In the genomic region with DNA sequence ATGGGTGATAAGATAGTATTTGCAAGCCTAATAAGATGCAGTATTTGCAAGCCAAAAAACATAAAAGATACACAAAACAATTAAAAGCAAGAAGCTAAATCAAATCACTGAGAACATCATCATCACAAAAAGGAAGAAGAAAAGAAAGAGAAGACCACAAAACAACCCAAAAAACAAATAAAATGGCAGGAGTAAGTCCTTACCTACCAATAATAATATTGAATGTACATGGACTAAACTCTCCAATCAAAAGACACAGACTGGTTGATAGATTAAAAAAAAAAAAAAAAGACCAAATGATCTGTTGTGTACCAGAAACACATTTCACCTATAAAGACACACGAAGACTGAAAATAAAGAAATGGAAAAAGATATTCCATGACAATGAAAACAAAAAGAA, we compare ENCODE assay signal across 16 cellular contexts. TPM values are rescaled to one million over a fixed set of nuclear protein-coding genes. Genes with fewer than 3 reads are reported as not detected.
DNase-seq lines count a peak whose midpoint lies in the region; ATAC-seq, FAIRE-seq and TF ChIP-seq lines count a peak whose summit lies in the region.
"Had no signal": no experiment of that assay in that cellular context is flagged by ENCODE, and none has a peak within 500 bp of the region (broad histone marks: within the 10 kb centered on the region; RNA-seq: fewer than 3 reads in every experiment).

No MANE protein-coding gene starts in this region.

- H3K4me1 ChIP-seq in OCI-LY7 (ENCODE audit: insufficient read depth, low read length, poor library complexity, severe bottlenecking): no peaks in the 10 kb centered on the region
- H3K4me1 ChIP-seq: BE2C, Caco-2 had no signal

- peaks cover 7% of the 10 kb centered on the region for H3K36me3 ChIP-seq in OCI-LY7 (ENCODE audit: insufficient read depth, low read length)

- H4K20me1 ChIP-seq in OCI-LY7 (ENCODE audit: insufficient read depth, low read length): no peaks in the 10 kb centered on the region

- no TSS peak for BruUV-seq in OCI-LY7 (replicated peaks; lab: Mats Ljungman, UMichigan)

- H3K27ac Mint-ChIP-seq in activated T-cell treated with anti-CD3 and anti-CD28 coated beads, Interleukin-2, amount 50 U/mL, for 72 hours: peak overlapping the region; percentile 80
- peak overlapping the region; percentile 16 to 70 (median 52) for H3K27ac Mint-ChIP-seq in naive B cell
- H3K27ac Mint-ChIP-seq: CD4-positive, CD25-positive, alpha-beta regulatory T cell had no signal

- peaks cover 23 to 38% of the 10 kb centered on the region in 2 donors for H3K36me3 Mint-ChIP-seq in activated T-cell treated with anti-CD3 and anti-CD28 coated beads, Interleukin-2, amount 50 U/mL, for 72 hours (ENCODE audit: insufficient read depth in 2 of 2)
- peaks cover 35 to 41% of the 10 kb centered on the region in 2 donors for H3K36me3 Mint-ChIP-seq in naive B cell

- no peak overlapping the region for H3K4me3 Mint-ChIP-seq in activated T-cell treated with anti-CD3 and anti-CD28 coated beads, Interleukin-2, amount 50 U/mL, for 72 hours
- no peak overlapping the region for H3K4me3 Mint-ChIP-seq in naive B cell
- H3K4me3 Mint-ChIP-seq: CD4-positive, CD25-positive, alpha-beta regulatory T cell had no signal

- no peak for TF ChIP-seq CTCF in OCI-LY7 (conservative IDR thresholded peaks at IDR 0.05; ENCODE audit: low read length)

- POLR2A ChIA-PET in OCI-LY7 (lab: Charles Lee): interaction anchor here (0.7 to 1.1 kb wide), 3 partner anchors 14 to 18 kb away, joined by 3 to 4 read pairs (median 4); no protein-coding TSS in a partner anchor

- H3K27ac ChIP-seq in OCI-LY7 (ENCODE audit: low read depth, low read length, poor library complexity, severe bottlenecking): no peak overlapping the region
- H3K27ac ChIP-seq: 22Rv1, KMS-11 had no signal

- intact Hi-C loops in OCI-LY7 (cut with micrococcal nuclease; ENCODE audit: unreplicated experiment): no loop called here

- H3K79me2 ChIP-seq in OCI-LY7 (ENCODE audit: insufficient read depth, low read depth, low read length): no peaks in the 10 kb centered on the region

- peaks cover 42% of the 10 kb centered on the region for H3K4me1 Mint-ChIP-seq in activated T-cell treated with anti-CD3 and anti-CD28 coated beads, Interleukin-2, amount 50 U/mL, for 72 hours (ENCODE audit: low read depth)
- peaks cover 36 to 48% (median 37%) of the 10 kb centered on the region in 3 donors for H3K4me1 Mint-ChIP-seq in naive B cell

- peak; percentile 60 for FAIRE-seq in endometrium (lab: Jason Lieb, UNC)
- FAIRE-seq: GM12892 had no signal

- CTCF ChIA-PET in OCI-LY7 (lab: Charles Lee; ENCODE audit: unreplicated experiment): no interaction called here

- H3K9me3 ChIP-seq in OCI-LY7 (ENCODE audit: low read length): peaks cover 8% of the 10 kb centered on the region; the same call in 1 of the 2 replicates
- H3K9me3 ChIP-seq: BE2C had no signal

- peaks cover 13% of the 10 kb centered on the region in 2 donors for H3K9me3 Mint-ChIP-seq in activated T-cell treated with anti-CD3 and anti-CD28 coated beads, Interleukin-2, amount 50 U/mL, for 72 hours
- H3K9me3 Mint-ChIP-seq in naive B cell: peaks cover 0 to 18% (median 3%) of the 10 kb centered on the region in 7 donors

- H3K4me2 ChIP-seq in OCI-LY7 (ENCODE audit: low read length): no peak overlapping the region
- H3K4me2 ChIP-seq: KMS-11 had no signal

- DNase-seq in activated T-cell treated with anti-CD3 and anti-CD28 coated beads, Interleukin-2, amount 50 U/mL, for 72 hours: no peak
- no peak for DNase-seq in activated T-cell treated with anti-CD3 and anti-CD28 coated beads, Interleukin-2, amount 50 U/mL, for 1 hour
- no peak for DNase-seq in naive B cell
- no peak for DNase-seq in OCI-LY7 (ENCODE audit: low spot score)
- DNase-seq: BE2C; C1 segment of cervical spinal cord; Caco-2; CD4-positive, CD25-positive, alpha-beta regulatory T cell; GOT3; H7 had no signal

- H2AFZ ChIP-seq in OCI-LY7 (ENCODE audit: low read length): no peak overlapping the region

- no peak for ATAC-seq in activated T-cell treated with anti-CD3 and anti-CD28 coated beads, Interleukin-2, amount 50 U/mL, for 72 hours (replicated peaks in 1 of 2)
- ATAC-seq in naive B cell (ENCODE audit: low read depth in 2 of 2): no peak
- no peak for ATAC-seq in GM18502 (IDR thresholded peaks at IDR 0.05; ENCODE audit: poor library complexity, unreplicated experiment)
- ATAC-seq in HG02870 (IDR thresholded peaks at IDR 0.05; ENCODE audit: unreplicated experiment): no peak

- no peaks in the 10 kb centered on the region for H3K27me3 Mint-ChIP-seq in activated T-cell treated with anti-CD3 and anti-CD28 coated beads, Interleukin-2, amount 50 U/mL, for 72 hours (ENCODE audit: low read depth)
- no peaks in the 10 kb centered on the region for H3K27me3 Mint-ChIP-seq in naive B cell
- H3K27me3 Mint-ChIP-seq: CD4-positive, CD25-positive, alpha-beta regulatory T cell had no signal

- no peak overlapping the region for H3K4me3 ChIP-seq in OCI-LY7 (ENCODE audit: low read depth, low read length, poor library complexity, severe bottlenecking)

- no peaks in the 10 kb centered on the region for H3K9me2 ChIP-seq in OCI-LY7 (ENCODE audit: insufficient read depth, low read length)

RNA-seq across cellular contexts. Expression of a gene that starts 37.7 kb away (rescaled TPM):
- 10 to 100 TPM; 46.9 to 53.6 TPM for total RNA-seq in activated T-cell treated with anti-CD3 and anti-CD28 coated beads, Interleukin-2, amount 50 U/mL, for 72 hours
- polyA plus RNA-seq in naive B cell (ENCODE audit: low read depth in 6 of 6): 100 to 1,000 TPM in 4 of 6 donors, 10 to 100 TPM in 2; 97.9 to 122 (median 102) TPM
- total RNA-seq in OCI-LY7 (2014; rRNA removed; shearing (Covaris generic)): 18.6 and 20.1 TPM in 2 replicates
- total RNA-seq in OCI-LY7 (2022): 37.1 and 41.9 TPM in 2 replicates

RNA-seq across cellular contexts. Expression of a gene that starts 39.1 kb away (rescaled TPM):
- 10 to 100 TPM; 26.6 to 27.2 TPM for total RNA-seq in activated T-cell treated with anti-CD3 and anti-CD28 coated beads, Interleukin-2, amount 50 U/mL, for 72 hours
- 10 to 100 TPM; 19.0 to 27.6 (median 21.6) TPM for polyA plus RNA-seq in naive B cell (ENCODE audit: low read depth in 6 of 6)
- total RNA-seq in OCI-LY7 (2014; rRNA removed; shearing (Covaris generic)): 11.1 and 16.2 TPM in 2 replicates
- 26.3 and 31.1 TPM in 2 replicates for total RNA-seq in OCI-LY7 (2022)
